21 cellular contexts compared by ENCODE assay signal in genomic region chr7:56110611-56111010, GRCh38. TPM values are rescaled to one million over a fixed set of nuclear protein-coding genes. Genes with fewer than 3 reads are reported as not detected.
"Had no signal": no experiment of that assay in that cellular context is flagged by ENCODE, and none has a peak within 500 bp of the region (broad histone marks: within the 10 kb centered on the region; RNA-seq: fewer than 3 reads in every experiment).

No MANE protein-coding gene starts in this region.

- H3K4me2 ChIP-seq: SK-N-SH had no signal

- DNase-seq: activated B cell treated with CpG ODN at 0.5 μM for 24 hours; activated CD4-positive, alpha-beta T cell treated with anti-CD3 and anti-CD28 coated beads, Interleukin-2, amount 50 U/mL, for 4 hours; activated effector memory CD4-positive, alpha-beta T cell treated with anti-CD3 and anti-CD28 coated beads, Interleukin-2, amount 50 U/mL, for 16 hours; adrenal gland; body of pancreas; central memory CD4-positive, alpha-beta T cell; effector CD4-positive, alpha-beta T cell; heart right ventricle; mammary epithelial cell; mucosa of descending colon; natural killer cell; posterior cingulate gyrus; right cardiac atrium; SK-N-SH; small intestine; stimulated activated naive B cell treated with anti-CD40 and anti-IgM and Interleukin-4, amounts not matched to agents 10 μg/mL and 1 μg/mL and 100 μg/mL, for 72 hours; trophoblast cell had no signal

- H3K4me3 ChIP-seq: adrenal gland, body of pancreas, coronary artery, heart right ventricle, mucosa of descending colon had no signal

- H3K36me3 ChIP-seq: adrenal gland, heart right ventricle had no signal

- H3K9me3 ChIP-seq: adrenal gland, body of pancreas, heart right ventricle, mucosa of descending colon, SK-N-SH had no signal

- H3K27me3 ChIP-seq: adrenal gland, body of pancreas had no signal

- H3K27ac ChIP-seq: adrenal gland, body of pancreas, coronary artery, heart right ventricle had no signal

- ATAC-seq: body of pancreas; heart right ventricle; left lobe of liver; mucosa of descending colon; natural killer cell; right cardiac atrium; stimulated activated naive B cell treated with anti-CD40 and anti-IgM and Interleukin-4, amounts not matched to agents 10 μg/mL and 1 μg/mL and 100 μg/mL, for 72 hours had no signal

- H3K9me2 ChIP-seq: SK-N-SH had no signal

RNA-seq across cellular contexts. Expression of gene NUPR2, which starts 5.6 kb away (rescaled TPM):
- total RNA-seq: activated B cell treated with CpG ODN at 0.5 μM for 24 hours, endothelial cell of umbilical vein, frontal cortex, heart right ventricle, left lobe of liver, natural killer cell, right cardiac atrium had no signal
- polyA plus RNA-seq: adrenal gland, endothelial cell of umbilical vein, heart right ventricle, mammary epithelial cell, right cardiac atrium, SK-N-SH had no signal

RNA-seq across cellular contexts. Expression of gene PHKG1, which starts 17.9 kb away (rescaled TPM):
- total RNA-seq: body of pancreas had no signal
